ENCODE assay signal across 30 cellular contexts in the genomic region with DNA sequence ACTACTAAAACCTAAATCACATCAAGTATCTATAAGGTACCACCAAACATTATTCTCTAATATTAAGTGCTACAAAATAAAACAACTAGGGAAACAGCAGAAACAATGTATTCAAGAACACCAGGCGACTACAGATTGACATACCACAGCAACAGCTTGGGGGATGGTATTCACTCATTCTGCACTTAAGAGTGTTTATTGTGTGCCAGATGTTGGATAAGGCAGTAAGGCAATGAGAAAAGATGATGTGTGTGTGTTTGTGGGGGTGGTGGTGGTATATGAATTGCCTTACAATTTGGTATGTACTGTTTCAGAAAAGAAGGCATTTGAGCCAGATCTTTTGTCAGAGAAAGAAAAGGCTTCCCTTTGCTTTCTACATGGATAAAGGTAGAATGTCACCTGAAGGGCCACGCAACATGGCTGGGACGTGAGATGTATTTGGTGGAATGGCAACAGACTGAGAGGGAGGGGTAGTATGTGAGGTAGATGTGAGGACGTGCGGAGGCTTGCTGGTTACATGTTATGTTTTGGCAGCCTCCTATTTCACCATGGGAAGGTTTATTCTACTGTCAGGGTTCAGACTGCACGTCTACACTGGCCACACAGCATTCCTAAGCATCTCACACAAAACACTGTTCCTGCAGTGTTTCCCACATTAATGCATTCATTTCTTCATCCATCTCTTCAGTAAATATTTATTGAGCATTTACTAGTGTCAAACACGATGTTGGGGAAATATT.
DNase-seq lines count a peak whose midpoint lies in the region; ATAC-seq and TF ChIP-seq lines count a peak whose summit lies in the region.
"Had no signal": no experiment of that assay in that cellular context is flagged by ENCODE, and none has a peak within 500 bp of the region (broad histone marks: within the 10 kb centered on the region; RNA-seq: fewer than 3 reads in every experiment).

No MANE protein-coding gene starts in this region.

- no peaks in the 10 kb centered on the region for H3F3A ChIP-seq in smooth muscle cell (ENCODE audit: low read depth)

- peaks cover 4% of the 10 kb centered on the region for H3K79me2 ChIP-seq in smooth muscle cell (ENCODE audit: low read depth)

- H3K27ac ChIP-seq in smooth muscle cell (ENCODE audit: low read depth): no peak overlapping the region
- H3K27ac ChIP-seq: adrenal gland, coronary artery, HL-60, psoas muscle, VCaP had no signal

- no peak overlapping the region for H3K9ac ChIP-seq in smooth muscle cell (ENCODE audit: low read depth)

- no peaks in the 10 kb centered on the region for H3K36me3 ChIP-seq in smooth muscle cell (ENCODE audit: low read depth)
- H3K36me3 ChIP-seq: adrenal gland had no signal

- H3K36me3 Mint-ChIP-seq in endothelial cell (ENCODE audit: low read depth, unreplicated experiment): no peaks in the 10 kb centered on the region

- intact Hi-C loops in left cardiac atrium (cut with DNase I): loop anchor here in 1 of 2 donors (5.0 to 10.0 kb wide), 2 partner anchors 454 to 1381 kb away; no protein-coding TSS in a partner anchor

- peak; percentile 20 for DNase-seq in NCI-H2171 treated with DMSO at 0.1 percent for 48 hours (lab: John Stamatoyannopoulos, UW)
- no peak for DNase-seq in NCI-H2171 (lab: John Stamatoyannopoulos, UW)
- DNase-seq in NCI-H69 (lab: John Stamatoyannopoulos, UW): peak; percentile 28
- peak; percentile 69 for DNase-seq in epithelial cell of esophagus (ENCODE audit: low read depth)
- no peak for DNase-seq in smooth muscle cell (lab: John Stamatoyannopoulos, UW; ENCODE audit: unreplicated experiment)
- no peak for DNase-seq in left cardiac atrium
- DNase-seq in endothelial cell (ENCODE audit: low spot score): no peak
- DNase-seq in NCI-H1436 (lab: John Stamatoyannopoulos, UW): no peak
- DNase-seq: 8988T; activated CD4-positive, alpha-beta T cell treated with anti-CD3 and anti-CD28 coated beads, Interleukin-2, amount 10 ng/mL, durations not matched to agents 24 days and 14 days; activated naive CD4-positive, alpha-beta T cell; activated T-cell treated with anti-CD3 and anti-CD28 coated beads, Interleukin-2, amount 50 U/mL, for 72 hours; adrenal gland; DMS79; effector memory CD4-positive, alpha-beta T cell; GF-D8; H9; left colon; mammary epithelial cell; NCI-H510A; NK-92 treated with Interleukin-12 subunit alpha and Interleukin-12 subunit beta, amount 100 ng/mL, for 24 hours; PC-3; psoas muscle; stimulated activated naive CD4-positive, alpha-beta T cell; T-helper 9 cell had no signal

- no peaks in the 10 kb centered on the region for H3K27me3 ChIP-seq in smooth muscle cell (ENCODE audit: low read depth)
- H3K27me3 ChIP-seq: adrenal gland had no signal

- H3K9me3 ChIP-seq in smooth muscle cell (replicated peaks; ENCODE audit: low read depth): no peaks in the 10 kb centered on the region
- H3K9me3 ChIP-seq: adrenal gland, psoas muscle had no signal

- H3K27me3 Mint-ChIP-seq in endothelial cell (ENCODE audit: unreplicated experiment): no peaks in the 10 kb centered on the region
- H3K27me3 Mint-ChIP-seq: activated CD4-positive, alpha-beta T cell treated with anti-CD3 and anti-CD28 coated beads, Interleukin-2, amount 10 ng/mL, durations not matched to agents 24 days and 14 days had no signal

- H3K27ac Mint-ChIP-seq in endothelial cell (ENCODE audit: unreplicated experiment): no peak overlapping the region
- H3K27ac Mint-ChIP-seq: activated CD4-positive, alpha-beta T cell treated with anti-CD3 and anti-CD28 coated beads, Interleukin-2, amount 10 ng/mL, durations not matched to agents 24 days and 14 days; activated T-cell treated with anti-CD3 and anti-CD28 coated beads, Interleukin-2, amount 50 U/mL, for 72 hours; H9 had no signal

- H4K20me1 ChIP-seq in smooth muscle cell (ENCODE audit: low read depth): no peaks in the 10 kb centered on the region

- H3K4me3 Mint-ChIP-seq in endothelial cell (ENCODE audit: unreplicated experiment): no peak overlapping the region
- H3K4me3 Mint-ChIP-seq: activated CD4-positive, alpha-beta T cell treated with anti-CD3 and anti-CD28 coated beads, Interleukin-2, amount 10 ng/mL, durations not matched to agents 24 days and 14 days; activated T-cell treated with anti-CD3 and anti-CD28 coated beads, Interleukin-2, amount 50 U/mL, for 72 hours; H9 had no signal

- H3K9me3 Mint-ChIP-seq in endothelial cell (ENCODE audit: unreplicated experiment): no peaks in the 10 kb centered on the region
- H3K9me3 Mint-ChIP-seq: activated CD4-positive, alpha-beta T cell treated with anti-CD3 and anti-CD28 coated beads, Interleukin-2, amount 10 ng/mL, durations not matched to agents 24 days and 14 days; activated T-cell treated with anti-CD3 and anti-CD28 coated beads, Interleukin-2, amount 50 U/mL, for 72 hours; H9 had no signal

- ATAC-seq in left cardiac atrium: no peak
- ATAC-seq: activated T-cell treated with anti-CD3 and anti-CD28 coated beads, Interleukin-2, amount 50 U/mL, for 72 hours; esophagus mucosa; left colon; psoas muscle; Right ventricle myocardium inferior had no signal

- H3K4me3 ChIP-seq in epithelial cell of esophagus (ENCODE audit: low read length) (no peak overlapping the region), smooth muscle cell (no peak overlapping the region)
- H3K4me3 ChIP-seq: adrenal gland, coronary artery, psoas muscle had no signal

- H3K4me2 ChIP-seq in smooth muscle cell: peak overlapping the region; percentile 6

- whole genome bisulfite sequencing in smooth muscle cell (ENCODE audit: low lambda C conversion rate): 77% methylated on average over 7 of the region's 7 CpGs

- peaks cover 8% of the 10 kb centered on the region for H3K4me1 ChIP-seq in smooth muscle cell (ENCODE audit: low read depth)
- H3K4me1 ChIP-seq: adrenal gland had no signal

- peaks cover 16% of the 10 kb centered on the region for H3K4me1 Mint-ChIP-seq in endothelial cell (ENCODE audit: unreplicated experiment)

- H2AFZ ChIP-seq in smooth muscle cell (ENCODE audit: low read depth): no peak overlapping the region

- no peak for TF ChIP-seq CTCF in epithelial cell of esophagus (IDR thresholded peaks at IDR 0.05; ENCODE audit: insufficient read depth, low read depth, low read length, missing control alignments)
- no peak for TF ChIP-seq CTCF in smooth muscle cell (IDR thresholded peaks at IDR 0.05; ENCODE audit: borderline replicate concordance, insufficient read depth, poor library complexity, severe bottlenecking)
- no peak for TF ChIP-seq CTCF in endothelial cell (IDR thresholded peaks at IDR 0.05; ENCODE audit: unreplicated experiment)

Comparison
In these comparisons a context has a peak if more than half of its experiments do, and no peak if none do; other contexts are left out.
1. DNase-seq: peak in NCI-H2171 treated with DMSO at 0.1 percent for 48 hours (single experiment), NCI-H69 (single experiment) and epithelial cell of esophagus (single experiment); none in NCI-H2171 (single experiment), smooth muscle cell (single experiment), left cardiac atrium (single experiment), endothelial cell (single experiment) and NCI-H1436 (single experiment).